11 cellular contexts compared by ENCODE assay signal in genomic region chr14:61653507-61653906, GRCh38. TPM values are rescaled to one million over a fixed set of nuclear protein-coding genes. Genes with fewer than 3 reads are reported as not detected.
DNase-seq lines count a peak whose midpoint lies in the region; ATAC-seq, FAIRE-seq and TF ChIP-seq lines count a peak whose summit lies in the region.
"Had no signal": no experiment of that assay in that cellular context is flagged by ENCODE, and none has a peak within 500 bp of the region (broad histone marks: within the 10 kb centered on the region; RNA-seq: fewer than 3 reads in every experiment).

No MANE protein-coding gene starts in this region.

- no peaks in the 10 kb centered on the region for H3K27me3 Mint-ChIP-seq in activated T-helper 2 cell treated with anti-CD3 and anti-CD28 coated beads, Interferon-gamma antibody, Interleukin-2, Interleukin-4, amounts not matched to agents 10 μg/mL and 5 μg/mL and 100 μg/mL, durations not matched to agents 14 hours and 24 hours and 36 hours (ENCODE audit: low read depth)

- peak; percentile 94 for FAIRE-seq in H54 (lab: Jason Lieb, UNC)

- TF ChIP-seq POLR2A in H54 (IDR thresholded peaks at IDR 0.05; ENCODE audit: low read depth, low read length), result no peak
- no peak for TF ChIP-seq POLR2A in prostate gland (IDR thresholded peaks at IDR 0.05)

- WGBS in prostate gland, result 32% methylated on average over 6 of the region's 6 CpGs

- peaks cover 8% of the 10 kb centered on the region for H3K9me3 Mint-ChIP-seq in activated T-helper 2 cell treated with anti-CD3 and anti-CD28 coated beads, Interferon-gamma antibody, Interleukin-2, Interleukin-4, amounts not matched to agents 10 μg/mL and 5 μg/mL and 100 μg/mL, durations not matched to agents 14 hours and 24 hours and 36 hours

- H3K4me3 ChIP-seq in SJCRH30, result no peak overlapping the region
- no peak overlapping the region for H3K4me3 ChIP-seq in prostate gland

- no peak overlapping the region for H3K4me3 Mint-ChIP-seq in activated T-helper 2 cell treated with anti-CD3 and anti-CD28 coated beads, Interferon-gamma antibody, Interleukin-2, Interleukin-4, amounts not matched to agents 10 μg/mL and 5 μg/mL and 100 μg/mL, durations not matched to agents 14 hours and 24 hours and 36 hours (ENCODE audit: low read depth)
- H3K4me3 Mint-ChIP-seq: activated CD4-positive, alpha-beta T cell treated with anti-CD3 and anti-CD28 coated beads, Interleukin-2, amount 10 ng/mL, durations not matched to agents 7 days and 5 days had no signal

- intact Hi-C loops in sciatic nerve (cut with DNase I) (no loop called here), prostate gland (cut with DNase I) (no loop called here)
- intact Hi-C loops in activated T-helper 2 cell treated with anti-CD3 and anti-CD28 coated beads, Interferon-gamma antibody, Interleukin-2, Interleukin-4, amounts not matched to agents 10 μg/mL and 5 μg/mL and 100 μg/mL, durations not matched to agents 14 hours and 24 hours and 36 hours (cut with micrococcal nuclease), result no loop called here

- no peak overlapping the region for H3K27ac ChIP-seq in SJCRH30
- no peak overlapping the region for H3K27ac ChIP-seq in prostate gland
- H3K27ac ChIP-seq: KMS-11 had no signal

- peaks cover 6% of the 10 kb centered on the region for H3K36me3 Mint-ChIP-seq in activated T-helper 2 cell treated with anti-CD3 and anti-CD28 coated beads, Interferon-gamma antibody, Interleukin-2, Interleukin-4, amounts not matched to agents 10 μg/mL and 5 μg/mL and 100 μg/mL, durations not matched to agents 14 hours and 24 hours and 36 hours (ENCODE audit: low read depth)

- TF ChIP-seq CTCF in prostate gland (IDR thresholded peaks at IDR 0.05), result no peak

- H3K27me3 ChIP-seq in SJCRH30, result no peaks in the 10 kb centered on the region
- H3K27me3 ChIP-seq in prostate gland (replicated peaks; ENCODE audit: insufficient read depth), result no peaks in the 10 kb centered on the region

- ATAC-seq in sciatic nerve (peak; percentile 59), HG02852 (IDR thresholded peaks at IDR 0.05; ENCODE audit: unreplicated experiment) (no peak)

- H3K4me1 ChIP-seq in SJCRH30 (peaks cover 9% of the 10 kb centered on the region), prostate gland (replicated peaks) (no peaks in the 10 kb centered on the region)

- peak; percentile 23 for DNase-seq in H54 (ENCODE audit: insufficient read length, low spot score)
- peak; percentile 33 to 50 for DNase-seq in SJCRH30
- DNase-seq in fibroblast of gingiva (ENCODE audit: low read depth), result peak; percentile 33
- peak; percentile 63 for DNase-seq in sciatic nerve (ENCODE audit: low spot score)
- no peak for DNase-seq in stimulated activated naive CD4-positive, alpha-beta T cell (lab: John Stamatoyannopoulos, UW)
- no peak for DNase-seq in prostate gland (ENCODE audit: low spot score)
- DNase-seq in activated T-helper 2 cell treated with anti-CD3 and anti-CD28 coated beads, Interferon-gamma antibody, Interleukin-2, Interleukin-4, amounts not matched to agents 10 μg/mL and 5 μg/mL and 100 μg/mL, durations not matched to agents 14 hours and 24 hours and 36 hours (ENCODE audit: low spot score), result no peak
- DNase-seq: activated CD4-positive, alpha-beta T cell treated with anti-CD3 and anti-CD28 coated beads, Interleukin-2, amount 10 ng/mL, durations not matched to agents 7 days and 5 days; DMS79 treated with DMSO at 0.1 percent for 48 hours had no signal

- H3K36me3 ChIP-seq in SJCRH30, result no peaks in the 10 kb centered on the region
- H3K36me3 ChIP-seq in prostate gland, result no peaks in the 10 kb centered on the region

- H3K9me3 ChIP-seq in SJCRH30 (replicated peaks) (no peaks in the 10 kb centered on the region), prostate gland (no peaks in the 10 kb centered on the region)

- no peak overlapping the region for H3K27ac Mint-ChIP-seq in activated T-helper 2 cell treated with anti-CD3 and anti-CD28 coated beads, Interferon-gamma antibody, Interleukin-2, Interleukin-4, amounts not matched to agents 10 μg/mL and 5 μg/mL and 100 μg/mL, durations not matched to agents 14 hours and 24 hours and 36 hours
- H3K27ac Mint-ChIP-seq: activated CD4-positive, alpha-beta T cell treated with anti-CD3 and anti-CD28 coated beads, Interleukin-2, amount 10 ng/mL, durations not matched to agents 7 days and 5 days had no signal

- H3K4me1 Mint-ChIP-seq in activated T-helper 2 cell treated with anti-CD3 and anti-CD28 coated beads, Interferon-gamma antibody, Interleukin-2, Interleukin-4, amounts not matched to agents 10 μg/mL and 5 μg/mL and 100 μg/mL, durations not matched to agents 14 hours and 24 hours and 36 hours (ENCODE audit: low read depth), result peaks cover 38% of the 10 kb centered on the region

RNA-seq across cellular contexts. Expression of gene HIF1A, which starts 41.8 kb away (rescaled TPM):
- 150 and 163 TPM in 2 replicates for total RNA-seq in SJCRH30 (2014; rRNA removed; shearing (Covaris generic))
- 123 TPM for total RNA-seq in sciatic nerve
- total RNA-seq in prostate gland, result 100 to 1,000 TPM in 1 of 2 donors, 10 to 100 TPM in 1; 61.7 to 101 TPM
- 131 and 138 TPM in 2 replicates for total RNA-seq in activated T-helper 2 cell treated with anti-CD3 and anti-CD28 coated beads, Interferon-gamma antibody, Interleukin-2, Interleukin-4, amounts not matched to agents 10 μg/mL and 5 μg/mL and 100 μg/mL, durations not matched to agents 14 hours and 24 hours and 36 hours

Comparison
In these comparisons a context has a peak if more than half of its experiments do, and no peak if none do; other contexts are left out.
1. DNase-seq: peak in H54 (single experiment), SJCRH30 (2 of 2), fibroblast of gingiva (single experiment) and sciatic nerve (single experiment); none in stimulated activated naive CD4-positive, alpha-beta T cell (0 of 6), prostate gland (single experiment) and activated T-helper 2 cell treated with anti-CD3 and anti-CD28 coated beads, Interferon-gamma antibody, Interleukin-2, Interleukin-4, amounts not matched to agents 10 μg/mL and 5 μg/mL and 100 μg/mL, durations not matched to agents 14 hours and 24 hours and 36 hours (single experiment).